In genomic region chr1:33424205-33424604, GRCh38 we compare ENCODE assay signal across 14 cellular contexts. TPM values are rescaled to one million over a fixed set of nuclear protein-coding genes. Genes with fewer than 3 reads are reported as not detected.
DNase-seq lines count a peak whose midpoint lies in the region; ATAC-seq and TF ChIP-seq lines count a peak whose summit lies in the region.
"Had no signal": no experiment of that assay in that cellular context is flagged by ENCODE, and none has a peak within 500 bp of the region (broad histone marks: within the 10 kb centered on the region; RNA-seq: fewer than 3 reads in every experiment).

No MANE protein-coding gene starts in this region.

- H4K20me1 ChIP-seq in fibroblast of lung (ENCODE audit: control insufficient read depth, extremely low read depth, insufficient read depth, low read length), result no peaks in the 10 kb centered on the region

- peak; percentile 66 for ATAC-seq in RWPE2 (ENCODE audit: low read depth)
- ATAC-seq in omental fat pad (ENCODE audit: low FRiP score), result no peak
- ATAC-seq in GM18511 (IDR thresholded peaks at IDR 0.05; ENCODE audit: unreplicated experiment), result no peak

- no peaks in the 10 kb centered on the region for H3K9me3 ChIP-seq in HEK293 (ENCODE audit: control insufficient read depth, insufficient read depth, low read depth, low read length)
- no peaks in the 10 kb centered on the region for H3K9me3 ChIP-seq in RWPE2 (ENCODE audit: severe bottlenecking)
- no peaks in the 10 kb centered on the region for H3K9me3 ChIP-seq in fibroblast of lung (ENCODE audit: control insufficient read depth, insufficient read depth, low read depth, low read length)
- no peaks in the 10 kb centered on the region for H3K9me3 ChIP-seq in parathyroid adenoma (ENCODE audit: control insufficient read depth, low read length)
- H3K9me3 ChIP-seq: thyroid gland had no signal

- CTCF ChIA-PET in HEK293 (lab: Yijun Ruan, JAX), result no interaction called here

- H3K9ac ChIP-seq in fibroblast of lung (ENCODE audit: insufficient read depth, low read length) (no peak overlapping the region), parathyroid adenoma (no peak overlapping the region)

- H3K27me3 ChIP-seq in RWPE2 (ENCODE audit: insufficient read depth, poor library complexity, severe bottlenecking), result no peaks in the 10 kb centered on the region
- H3K27me3 ChIP-seq in fibroblast of lung (ENCODE audit: control insufficient read depth, insufficient read depth, low read length), result no peaks in the 10 kb centered on the region
- no peaks in the 10 kb centered on the region for H3K27me3 ChIP-seq in parathyroid adenoma (ENCODE audit: control insufficient read depth, insufficient read depth, low read length)
- H3K27me3 ChIP-seq: thyroid gland had no signal

- H3K79me2 ChIP-seq in fibroblast of lung (ENCODE audit: control insufficient read depth, insufficient read depth, low read length) (peaks cover 31% of the 10 kb centered on the region), parathyroid adenoma (peaks cover 6% of the 10 kb centered on the region)

- peaks cover 4% of the 10 kb centered on the region; the same call in 1 of the 2 replicates for H3K4me1 ChIP-seq in HEK293 (ENCODE audit: control insufficient read depth, insufficient read depth, low read length)
- H3K4me1 ChIP-seq in RWPE2 (ENCODE audit: insufficient read depth, poor library complexity, severe bottlenecking), result peaks cover 38% of the 10 kb centered on the region
- peaks cover 4% of the 10 kb centered on the region for H3K4me1 ChIP-seq in fibroblast of lung (ENCODE audit: control insufficient read depth, extremely low read depth, insufficient read depth, low read length)
- no peaks in the 10 kb centered on the region for H3K4me1 ChIP-seq in parathyroid adenoma

- no peak overlapping the region for H3K27ac ChIP-seq in HEK293 (ENCODE audit: extremely low read depth, low read depth, low read length)
- peak overlapping the region; percentile 77 for H3K27ac ChIP-seq in RWPE2 (ENCODE audit: poor library complexity, severe bottlenecking)
- no peak overlapping the region for H3K27ac ChIP-seq in fibroblast of lung (ENCODE audit: insufficient read depth, low read length)
- peak overlapping the region; percentile 3 for H3K27ac ChIP-seq in parathyroid adenoma
- H3K27ac ChIP-seq: thyroid gland had no signal

- POLR2A ChIA-PET in HEK293 (lab: Yijun Ruan, JAX), result no interaction called here

- H3K4me3 ChIP-seq in HEK293 (ENCODE audit: low read depth, low read length), result no peak overlapping the region
- no peak overlapping the region for H3K4me3 ChIP-seq in RWPE2 (ENCODE audit: severe bottlenecking)
- H3K4me3 ChIP-seq in fibroblast of lung (replicated peaks in 1 of 4; ENCODE audit: control extremely low read depth in 1 of 4, insufficient read depth in 1 of 4, low read depth in 3 of 4, low read length in 4 of 4), result no peak overlapping the region
- no peak overlapping the region for H3K4me3 ChIP-seq in parathyroid adenoma (ENCODE audit: low read depth, low read length)
- H3K4me3 ChIP-seq: thyroid gland had no signal

- no peak overlapping the region for H3K4me2 ChIP-seq in fibroblast of lung (ENCODE audit: extremely low read depth, insufficient read depth, low read length)
- H3K4me2 ChIP-seq in parathyroid adenoma (ENCODE audit: low read length), result peak overlapping the region; percentile 41

- H2AFZ ChIP-seq in fibroblast of lung (ENCODE audit: low read length) (no peak overlapping the region), parathyroid adenoma (no peak overlapping the region)

- no peak for DNase-seq in RWPE2 (ENCODE audit: low spot score)
- peak; percentile 54 to 73 for DNase-seq in fibroblast of lung (ENCODE audit: low read depth in 2 of 2)
- no peak for DNase-seq in omental fat pad (ENCODE audit: low spot score)
- no peak for DNase-seq in SHP77 (lab: John Stamatoyannopoulos, UW)
- DNase-seq: central memory CD4-positive, alpha-beta T cell; endodermal cell; MM.1S; naive B cell; retina; stimulated activated CD4-positive, alpha-beta T cell treated with anti-CD3 and anti-CD28 coated beads, Interleukin-4, amount 100 ng/mL, for 1 hour; thyroid gland had no signal

- H3K36me3 ChIP-seq in HEK293 (ENCODE audit: control insufficient read depth in 2 of 2, insufficient read depth in 1 of 2, low read length in 2 of 2) (peaks cover 0 to 9% of the 10 kb centered on the region in 2 experiments; a peak in 1 of 3 replicates), RWPE2 (ENCODE audit: low read depth) (peaks cover 18% of the 10 kb centered on the region), fibroblast of lung (ENCODE audit: control insufficient read depth, insufficient read depth, low read length) (no peaks in the 10 kb centered on the region), parathyroid adenoma (ENCODE audit: control insufficient read depth, insufficient read depth, low read length) (no peaks in the 10 kb centered on the region)
- H3K36me3 ChIP-seq: thyroid gland had no signal

- no peak for TF ChIP-seq CTCF in HEK293 (tag by site-specific recombination; IDR thresholded peaks at IDR 0.05)
- TF ChIP-seq CTCF in RWPE2 (IDR thresholded peaks at IDR 0.05; ENCODE audit: poor library complexity, severe bottlenecking), result no peak
- no peak for TF ChIP-seq CTCF in fibroblast of lung (conservative IDR thresholded peaks at IDR 0.05 in 1 of 2, IDR thresholded peaks at IDR 0.05 in 1 of 2; ENCODE audit: low read depth in 1 of 2, low read length in 2 of 2)
- TF ChIP-seq CTCF in parathyroid adenoma (IDR thresholded peaks at IDR 0.05), result no peak
- no peak for TF ChIP-seq CTCF in omental fat pad (IDR thresholded peaks at IDR 0.05)

TF ChIP-seq in HEK293, 187 proteins besides CTCF, POLR2A, EP300 and RAD21 (continues in another document):
- TF ChIP-seq ZSCAN18 (tag by site-specific recombination; IDR thresholded peaks at IDR 0.05) (no peak), ATF2 (tag by site-specific recombination; IDR thresholded peaks at IDR 0.05; ENCODE audit: low read depth) (no peak), ZNF155 (tag by site-specific recombination; IDR thresholded peaks at IDR 0.05) (no peak), PRDM4 (tag by site-specific recombination; IDR thresholded peaks at IDR 0.05) (peak; percentile 55; the same call in 1 of the 2 replicates), ZNF660 (tag by site-specific recombination; IDR thresholded peaks at IDR 0.05) (peak; percentile 21; the same call in 1 of the 2 replicates), FEZF1 (tag by site-specific recombination; IDR thresholded peaks at IDR 0.05) (no peak), KLF16 (tag by site-specific recombination; IDR thresholded peaks at IDR 0.05) (no peak), ZNF121 (tag by site-specific recombination; IDR thresholded peaks at IDR 0.05) (no peak), ZNF792 (tag by site-specific recombination; IDR thresholded peaks at IDR 0.05) (no peak), ZNF302 (tag by site-specific recombination; IDR thresholded peaks at IDR 0.05; ENCODE audit: low read depth) (no peak), IKZF3 (tag by site-specific recombination; IDR thresholded peaks at IDR 0.05) (0 out of 2 replicates have a peak, but pooled peaks have one; percentile 19), ZNF558 (tag by site-specific recombination; IDR thresholded peaks at IDR 0.05) (no peak)

RNA-seq across cellular contexts. Expression of gene PHC2, which starts 6.7 kb away (rescaled TPM):
- total RNA-seq in fibroblast of lung (62.6 and 66.3 TPM in 2 replicates), omental fat pad (100 to 1,000 TPM; 109 to 214 (median 150) TPM)
- 75.8 and 84.1 TPM in 2 replicates for polyA plus RNA-seq in fibroblast of lung
- polyA plus RNA-seq in fibroblast of lung (2012), result 94.4 and 98.6 TPM in 2 replicates
- polyA minus RNA-seq in fibroblast of lung (ENCODE audit: low replicate concordance), result 158 and 188 TPM in 2 replicates

RNA-seq across cellular contexts. Expression of gene ZSCAN20, which starts 48.2 kb away (rescaled TPM):
- 8.7 and 13.0 TPM in 2 replicates for total RNA-seq in fibroblast of lung
- 2.0 and 3.1 TPM in 2 replicates for polyA plus RNA-seq in fibroblast of lung
- 1.5 and 2.8 TPM in 2 replicates for polyA plus RNA-seq in fibroblast of lung (2012)
- polyA minus RNA-seq in fibroblast of lung (ENCODE audit: low replicate concordance), result 2.3 and 5.1 TPM in 2 replicates
- 1 to 10 TPM; 2.2 to 7.4 (median 3.9) TPM for total RNA-seq in omental fat pad

Comparison
In these comparisons a context has a peak if more than half of its experiments do, and no peak if none do; other contexts are left out.
1. H3K27ac ChIP-seq: peak in RWPE2 (single experiment) and parathyroid adenoma (single experiment); none in HEK293 (single experiment) and fibroblast of lung (single experiment).
2. DNase-seq: peak in fibroblast of lung (2 of 2); none in RWPE2 (single experiment), omental fat pad (single experiment) and SHP77 (0 of 2).